ENCODE assay signal across 13 cellular contexts in genomic region chr16:17347624-17348023, GRCh38.
A peak's percentile ranks its signal among the peaks of the same experiment; 100 is the strongest.
DNase-seq lines count a peak whose midpoint lies in the region; ATAC-seq and TF ChIP-seq lines count a peak whose summit lies in the region.
"Had no signal": no experiment of that assay in that cellular context is flagged by ENCODE, and none has a peak within 500 bp of the region (broad histone marks: within the 10 kb centered on the region; RNA-seq: fewer than 3 reads in every experiment).

No MANE protein-coding gene starts in this region.

- H3K4me1 ChIP-seq in OCI-LY7 (ENCODE audit: insufficient read depth, low read length, poor library complexity, severe bottlenecking) = peaks cover 32% of the 10 kb centered on the region
- H3K4me1 ChIP-seq in tibial nerve = peaks cover 0 to 58% (median 19%) of the 10 kb centered on the region in 4 donors

- POLR2A ChIA-PET in CD4-positive, alpha-beta T cell (lab: Charles Lee) = interaction anchor here (1.1 to 3.0 kb wide), 4 partner anchors 11 to 23 kb away, joined by 3 to 18 read pairs (median 7); no protein-coding TSS in a partner anchor
- POLR2A ChIA-PET in OCI-LY7 (lab: Charles Lee) = interaction anchor here (0.9 to 1.4 kb wide), 7 partner anchors 12 to 107 kb away, joined by 3 to 5 read pairs (median 3); no protein-coding TSS in a partner anchor

- no peaks in the 10 kb centered on the region for H3K9me2 ChIP-seq in OCI-LY7 (ENCODE audit: insufficient read depth, low read length)

- peak overlapping the region; percentile 16 for H3K4me3 Mint-ChIP-seq in CD4-positive, alpha-beta T cell
- H3K4me3 Mint-ChIP-seq in effector memory CD8-positive, alpha-beta T cell = peak overlapping the region; percentile 60 to 68
- peak overlapping the region; percentile 77 for H3K4me3 Mint-ChIP-seq in natural killer cell

- H3K4me2 ChIP-seq in OCI-LY7 (ENCODE audit: low read length) = peak overlapping the region; percentile 53

- no peak for TF ChIP-seq POLR2A in tibial nerve (IDR thresholded peaks at IDR 0.05)

- no peak overlapping the region for H2AFZ ChIP-seq in OCI-LY7 (ENCODE audit: low read length)

- H3K36me3 ChIP-seq in OCI-LY7 (ENCODE audit: insufficient read depth, low read length) (no peaks in the 10 kb centered on the region; the same call in 1 of the 2 replicates), tibial nerve (no peaks in the 10 kb centered on the region)
- H3K36me3 ChIP-seq: WERI-Rb-1 had no signal

- no peak overlapping the region for H3K4me3 ChIP-seq in OCI-LY7 (ENCODE audit: low read depth, low read length, poor library complexity, severe bottlenecking)
- no peak overlapping the region for H3K4me3 ChIP-seq in tibial nerve

- no TSS peak for BruUV-seq in OCI-LY7 (replicated peaks; lab: Mats Ljungman, UMichigan)

- no peaks in the 10 kb centered on the region for H3K9me3 Mint-ChIP-seq in CD4-positive, alpha-beta T cell
- no peaks in the 10 kb centered on the region for H3K9me3 Mint-ChIP-seq in effector memory CD8-positive, alpha-beta T cell
- H3K9me3 Mint-ChIP-seq in natural killer cell = no peaks in the 10 kb centered on the region
- H3K9me3 Mint-ChIP-seq: IgD-negative memory B cell had no signal

- no peaks in the 10 kb centered on the region for H3K27me3 Mint-ChIP-seq in CD4-positive, alpha-beta T cell
- no peaks in the 10 kb centered on the region for H3K27me3 Mint-ChIP-seq in effector memory CD8-positive, alpha-beta T cell
- H3K27me3 Mint-ChIP-seq in natural killer cell (ENCODE audit: low read depth in 2 of 2) = no peaks in the 10 kb centered on the region

- H3K36me3 Mint-ChIP-seq in CD4-positive, alpha-beta T cell (ENCODE audit: low read depth) = peaks cover 6% of the 10 kb centered on the region
- H3K36me3 Mint-ChIP-seq in effector memory CD8-positive, alpha-beta T cell (ENCODE audit: insufficient read depth) = peaks cover 18% of the 10 kb centered on the region
- no peaks in the 10 kb centered on the region for H3K36me3 Mint-ChIP-seq in natural killer cell
- H3K36me3 Mint-ChIP-seq: IgD-negative memory B cell had no signal

- peaks cover 84% of the 10 kb centered on the region for H3K4me1 Mint-ChIP-seq in CD4-positive, alpha-beta T cell (ENCODE audit: low read depth)
- H3K4me1 Mint-ChIP-seq in effector memory CD8-positive, alpha-beta T cell (ENCODE audit: low read depth in 2 of 2) = peaks cover 61 to 62% of the 10 kb centered on the region in 2 donors
- peaks cover 70 to 83% of the 10 kb centered on the region in 2 donors for H3K4me1 Mint-ChIP-seq in natural killer cell

- H3K27ac ChIP-seq in CD4-positive, alpha-beta T cell (ENCODE audit: low read depth, low read length) = no peak overlapping the region
- H3K27ac ChIP-seq in OCI-LY7 (ENCODE audit: low read depth, low read length, poor library complexity, severe bottlenecking) (peak overlapping the region; percentile 26), tibial nerve (peak overlapping the region in 1 of 4 donors; percentile 69)
- H3K27ac ChIP-seq: WERI-Rb-1 had no signal

- no peak for ATAC-seq in CD4-positive, alpha-beta T cell (ENCODE audit: poor library complexity)
- ATAC-seq in effector memory CD8-positive, alpha-beta T cell (replicated peaks) = no peak
- ATAC-seq in natural killer cell (no peak), HG02571 (IDR thresholded peaks at IDR 0.05; ENCODE audit: unreplicated experiment) (no peak)

- H3K27ac Mint-ChIP-seq in CD4-positive, alpha-beta T cell = peak overlapping the region; percentile 75
- H3K27ac Mint-ChIP-seq in effector memory CD8-positive, alpha-beta T cell = peak overlapping the region; percentile 91 to 93
- peak overlapping the region; percentile 87 to 93 for H3K27ac Mint-ChIP-seq in natural killer cell

- no peak for DNase-seq in CD4-positive, alpha-beta T cell
- DNase-seq in OCI-LY7 (ENCODE audit: low spot score) = no peak
- DNase-seq in effector memory CD8-positive, alpha-beta T cell = no peak
- no peak for DNase-seq in natural killer cell
- DNase-seq in activated effector memory CD4-positive, alpha-beta T cell treated with anti-CD3 and anti-CD28 coated beads, Interleukin-2, amount 50 U/mL, for 16 hours = no peak
- DNase-seq in tibial nerve (ENCODE audit: low spot score in 2 of 2) = no peak
- DNase-seq in stimulated activated CD4-positive, alpha-beta T cell treated with anti-CD3 and anti-CD28 coated beads, Interleukin-2, amount 100 ng/mL, for 48 hours = no peak
- DNase-seq: activated gamma-delta T cell treated with Interleukin-2 at 50 U/mL for 16 hours, NCI-H1694 treated with DMSO at 0.1 percent for 48 hours, NCI-H82, WERI-Rb-1 had no signal

- WGBS in tibial nerve, 2 donors = 75 to 80% methylated on average over 5 of the region's 5 CpGs

- CTCF ChIA-PET in CD4-positive, alpha-beta T cell (lab: Charles Lee) = interaction anchor here (1.1 to 1.6 kb wide), 2 partner anchors 12 to 22 kb away, joined by 3 to 4 read pairs; no protein-coding TSS in a partner anchor
- CTCF ChIA-PET in OCI-LY7 (lab: Charles Lee; ENCODE audit: unreplicated experiment) = interaction anchor here (1.4 kb wide), 1 partner anchor 19 kb away, joined by 5 read pairs; no protein-coding TSS in a partner anchor

- intact Hi-C loops in CD4-positive, alpha-beta T cell (cut with DNase I, micrococcal nuclease) = loop anchor here in 1 of 2 experiments (5.0 kb wide), 1 partner anchor 70 kb away; no protein-coding TSS in a partner anchor
- intact Hi-C loops in OCI-LY7 (cut with micrococcal nuclease; ENCODE audit: unreplicated experiment) (no loop called here), natural killer cell (cut with micrococcal nuclease) (loop anchor here (5.0 kb wide), 1 partner anchor 70 kb away; no protein-coding TSS in a partner anchor)

- TF ChIP-seq CTCF in CD4-positive, alpha-beta T cell (IDR thresholded peaks at IDR 0.05) = no peak
- TF ChIP-seq CTCF in OCI-LY7 (conservative IDR thresholded peaks at IDR 0.05; ENCODE audit: low read length) (no peak), natural killer cell (IDR thresholded peaks at IDR 0.05) (no peak), tibial nerve (IDR thresholded peaks at IDR 0.05) (no peak)

- no peaks in the 10 kb centered on the region for H3K27me3 ChIP-seq in CD4-positive, alpha-beta T cell (ENCODE audit: control insufficient read depth, insufficient read depth, low read length)
- no peaks in the 10 kb centered on the region for H3K27me3 ChIP-seq in tibial nerve

- H3K9me3 ChIP-seq in CD4-positive, alpha-beta T cell (ENCODE audit: control insufficient read depth, low read length) = no peaks in the 10 kb centered on the region
- H3K9me3 ChIP-seq in OCI-LY7 (ENCODE audit: low read length) (no peaks in the 10 kb centered on the region), tibial nerve (no peaks in the 10 kb centered on the region)

- no peak for TF ChIP-seq EP300 in tibial nerve (IDR thresholded peaks at IDR 0.05)

- H4K20me1 ChIP-seq in OCI-LY7 (ENCODE audit: insufficient read depth, low read length) = no peaks in the 10 kb centered on the region; the same call in 1 of the 2 replicates

- no peaks in the 10 kb centered on the region for H3K79me2 ChIP-seq in OCI-LY7 (ENCODE audit: insufficient read depth, low read depth, low read length)

Comparison
In these comparisons a context has a peak if more than half of its experiments do, and no peak if none do; other contexts are left out.
1. H3K4me3 Mint-ChIP-seq: peak in every context shown above with its lines; median percentile 77 in natural killer cell; 64 in effector memory CD8-positive, alpha-beta T cell; 16 in CD4-positive, alpha-beta T cell.